8 cellular contexts compared by ENCODE assay signal in genomic region chr6:14144678-14145113, GRCh38. TPM values are rescaled to one million over a fixed set of nuclear protein-coding genes. Genes with fewer than 3 reads are reported as not detected.
DNase-seq lines count a peak whose midpoint lies in the region; ATAC-seq lines count a peak whose summit lies in the region.

No MANE protein-coding gene starts in this region.

- H3K9me3 ChIP-seq in SJCRH30 (replicated peaks) (no peaks in the 10 kb centered on the region), trophoblast cell (ENCODE audit: insufficient read depth, low read depth, low read length) (no peaks in the 10 kb centered on the region)

- H3K79me2 ChIP-seq in trophoblast cell (ENCODE audit: control insufficient read depth, insufficient read depth, low read length, poor library complexity): no peaks in the 10 kb centered on the region

- no peak overlapping the region for H2BK5ac ChIP-seq in trophoblast cell (ENCODE audit: low read depth, low read length, poor library complexity)

- H3K4me2 ChIP-seq in trophoblast cell (ENCODE audit: low read length): no peak overlapping the region

- no peak overlapping the region for H2BK12ac ChIP-seq in trophoblast cell (ENCODE audit: low read length)

- H3K23ac ChIP-seq in trophoblast cell (ENCODE audit: low read length): no peak overlapping the region

- H4K91ac ChIP-seq in trophoblast cell (ENCODE audit: low read depth, low read length): no peak overlapping the region

- peak; percentile 72 for ATAC-seq in GM21526 (IDR thresholded peaks at IDR 0.05; ENCODE audit: low FRiP score, unreplicated experiment)

- no peak overlapping the region for H3K4ac ChIP-seq in trophoblast cell (ENCODE audit: low read depth, low read length)

- H3K4me1 ChIP-seq in SJCRH30: no peaks in the 10 kb centered on the region
- H3K4me1 ChIP-seq in trophoblast cell (ENCODE audit: control insufficient read depth in 1 of 2, insufficient read depth in 2 of 2, low read length in 2 of 2): no peaks in the 10 kb centered on the region

- peak; percentile 91 for DNase-seq in D341Med (ENCODE audit: low spot score)
- DNase-seq in M059J (ENCODE audit: low read depth): peak; percentile 76
- DNase-seq in SJCRH30: peak; percentile 59 to 79
- peak; percentile 90 for DNase-seq in activated effector memory CD4-positive, alpha-beta T cell treated with anti-CD3 and anti-CD28 coated beads, Interleukin-2, amount 50 U/mL, for 16 hours
- DNase-seq in germinal center (ENCODE audit: low spot score): peak; percentile 88
- DNase-seq in trophoblast cell: peak; percentile 58 to 87
- DNase-seq in ureter (ENCODE audit: low spot score): peak; percentile 70

- H3K4me3 ChIP-seq in SJCRH30 (no peak overlapping the region), trophoblast cell (ENCODE audit: low read depth, low read length) (no peak overlapping the region)

- H2AFZ ChIP-seq in trophoblast cell (ENCODE audit: insufficient read depth, low read length, poor library complexity): no peak overlapping the region

- WGBS in trophoblast cell (ENCODE audit: extremely low coverage, insufficient coverage, insufficient read length): no CpG with 5 or more reads among the region's 8 CpGs

- no peak overlapping the region for H3K14ac ChIP-seq in trophoblast cell (ENCODE audit: low read length)

- no peak overlapping the region for H3K9ac ChIP-seq in trophoblast cell (ENCODE audit: low read length)

- H3K79me1 ChIP-seq in trophoblast cell (ENCODE audit: low read length): no peaks in the 10 kb centered on the region

- H4K12ac ChIP-seq in trophoblast cell (ENCODE audit: low read depth, low read length): no peak overlapping the region

- no peak overlapping the region for H3K27ac ChIP-seq in SJCRH30
- H3K27ac ChIP-seq in trophoblast cell (ENCODE audit: low read depth, low read length): no peak overlapping the region

- H3K18ac ChIP-seq in trophoblast cell (ENCODE audit: low read length): no peak overlapping the region

- H4K8ac ChIP-seq in trophoblast cell (ENCODE audit: low read depth, low read length): no peak overlapping the region

- H3K27me3 ChIP-seq in SJCRH30 (no peaks in the 10 kb centered on the region), trophoblast cell (ENCODE audit: insufficient read depth, low read length) (no peaks in the 10 kb centered on the region)

- H3K36me3 ChIP-seq in SJCRH30 (no peaks in the 10 kb centered on the region), trophoblast cell (ENCODE audit: control insufficient read depth in 1 of 2, insufficient read depth in 2 of 2, low read length in 2 of 2) (no peaks in the 10 kb centered on the region)

- no peak overlapping the region for H2AK5ac ChIP-seq in trophoblast cell (ENCODE audit: low read length)

- no peak overlapping the region for H2BK120ac ChIP-seq in trophoblast cell (ENCODE audit: insufficient read depth, low read length, poor library complexity)

RNA-seq across cellular contexts. Expression of gene CD83, which starts 27.1 kb away (rescaled TPM):
- total RNA-seq in M059J (2014; rRNA removed; shearing (Covaris generic)): 6.8 and 8.9 TPM in 2 replicates
- total RNA-seq in SJCRH30 (2014; rRNA removed; shearing (Covaris generic)): 13.2 and 15.0 TPM in 2 replicates
- 1.3 and 1.4 TPM in 2 replicates for polyA plus RNA-seq in trophoblast cell (2013)
- total RNA-seq in ureter: 2.1 TPM
